Comparison of ENCODE assay signal across 14 cellular contexts in genomic region chrX:134671207-134671750, GRCh38. TPM values are rescaled to one million over a fixed set of nuclear protein-coding genes. Genes with fewer than 3 reads are reported as not detected.
DNase-seq lines count a peak whose midpoint lies in the region; ATAC-seq, FAIRE-seq and TF ChIP-seq lines count a peak whose summit lies in the region.
"Had no signal": no experiment of that assay in that cellular context is flagged by ENCODE, and none has a peak within 500 bp of the region (broad histone marks: within the 10 kb centered on the region; RNA-seq: fewer than 3 reads in every experiment).

No MANE protein-coding gene starts in this region.

- CTCF ChIA-PET in HepG2 (lab: Yijun Ruan, JAX; ENCODE audit: low intra/inter-chr PET ratio, low total read pairs) (no interaction called here), PC-9 (lab: Charles Lee) (no interaction called here)

- peak; percentile 26 for FAIRE-seq in HepG2 (lab: Jason Lieb, UNC)
- FAIRE-seq in GM12891 (lab: Jason Lieb, UNC), result no peak

- H3K9ac ChIP-seq in HepG2 (ENCODE audit: insufficient read depth, low read depth, low read length), result no peak overlapping the region
- no peak overlapping the region for H3K9ac ChIP-seq in fibroblast of lung (ENCODE audit: insufficient read depth, low read length)

- H3K4me3 ChIP-seq in HepG2 (replicated peaks in 1 of 3; ENCODE audit: insufficient read depth in 1 of 3, low read depth in 2 of 3, low read length in 3 of 3), result no peak overlapping the region
- H3K4me3 ChIP-seq in right lobe of liver, result no peak overlapping the region
- no peak overlapping the region for H3K4me3 ChIP-seq in PC-9
- H3K4me3 ChIP-seq in fibroblast of lung (replicated peaks in 1 of 4; ENCODE audit: control extremely low read depth in 1 of 4, insufficient read depth in 1 of 4, low read depth in 3 of 4, low read length in 4 of 4), result no peak overlapping the region
- no peak overlapping the region for H3K4me3 ChIP-seq in upper lobe of left lung
- H3K4me3 ChIP-seq: adrenal gland, thoracic aorta had no signal

- BruUV-seq in HepG2 (replicated peaks; lab: Mats Ljungman, UMichigan) (no TSS peak), PC-9 (replicated peaks; lab: Mats Ljungman, UMichigan) (no TSS peak)

- no peaks in the 10 kb centered on the region for H3K9me2 ChIP-seq in PC-9 (ENCODE audit: insufficient read depth)

- H3K9me3 ChIP-seq in HepG2 (ENCODE audit: low read length) (no peaks in the 10 kb centered on the region), right lobe of liver (no peaks in the 10 kb centered on the region), PC-9 (ENCODE audit: insufficient read depth, low read depth) (no peaks in the 10 kb centered on the region), fibroblast of lung (ENCODE audit: control insufficient read depth, insufficient read depth, low read depth, low read length) (no peaks in the 10 kb centered on the region), upper lobe of left lung (no peaks in the 10 kb centered on the region)
- H3K9me3 ChIP-seq: adrenal gland, thoracic aorta had no signal

- H3K79me2 ChIP-seq in HepG2 (ENCODE audit: insufficient read depth, low read length) (no peaks in the 10 kb centered on the region), PC-9 (ENCODE audit: low read depth) (no peaks in the 10 kb centered on the region), fibroblast of lung (ENCODE audit: control insufficient read depth, insufficient read depth, low read length) (no peaks in the 10 kb centered on the region)

- 10% methylated on average over 8 of the region's 8 CpGs for WGBS in HepG2 (ENCODE audit: low lambda C conversion rate)
- 50% methylated on average over 6 of the region's 8 CpGs for WGBS in right lobe of liver (ENCODE audit: insufficient coverage, low coverage, low lambda C conversion rate, missing lambda C conversion rate)
- WGBS in upper lobe of left lung, 2 donors, result 60 to 74% methylated on average over 8 of the region's 8 CpGs

- no peaks in the 10 kb centered on the region for H3K27me3 ChIP-seq in HepG2 (ENCODE audit: control insufficient read depth in 1 of 2, insufficient read depth in 2 of 2, low read length in 2 of 2)
- no peaks in the 10 kb centered on the region for H3K27me3 ChIP-seq in right lobe of liver
- H3K27me3 ChIP-seq in PC-9 (ENCODE audit: insufficient read depth, low read depth), result no peaks in the 10 kb centered on the region
- no peaks in the 10 kb centered on the region for H3K27me3 ChIP-seq in fibroblast of lung (ENCODE audit: control insufficient read depth, insufficient read depth, low read length)
- H3K27me3 ChIP-seq in upper lobe of left lung, result no peaks in the 10 kb centered on the region

- TF ChIP-seq EP300 in HepG2 (IDR thresholded peaks at IDR 0.05; ENCODE audit: low read depth in 2 of 2, low read length in 2 of 2) (no peak), HepG2 (CRISPR knock-in tag; IDR thresholded peaks at IDR 0.05; ENCODE audit: borderline replicate concordance) (no peak), upper lobe of left lung (IDR thresholded peaks at IDR 0.05) (no peak)

- H3F3A ChIP-seq in PC-9 (ENCODE audit: insufficient read depth, low read depth), result peaks cover 25% of the 10 kb centered on the region

- H3K36me3 ChIP-seq in HepG2 (replicated peaks in 1 of 2; ENCODE audit: control insufficient read depth in 1 of 2, insufficient read depth in 2 of 2, low read length in 2 of 2) (no peaks in the 10 kb centered on the region), right lobe of liver (no peaks in the 10 kb centered on the region), PC-9 (ENCODE audit: low read depth) (no peaks in the 10 kb centered on the region), fibroblast of lung (ENCODE audit: control insufficient read depth, insufficient read depth, low read length) (no peaks in the 10 kb centered on the region), upper lobe of left lung (no peaks in the 10 kb centered on the region)
- H3K36me3 ChIP-seq: adrenal gland, thoracic aorta had no signal

- H3K27ac ChIP-seq in HepG2 (ENCODE audit: extremely low read length, insufficient read depth, low read length) (no peak overlapping the region), right lobe of liver (no peak overlapping the region), PC-9 (peak overlapping the region; percentile 85), fibroblast of lung (ENCODE audit: insufficient read depth, low read length) (peak overlapping the region; percentile 80), upper lobe of left lung (peak overlapping the region in 3 of 4 donors; percentile 2 to 46 (median 40))
- H3K27ac ChIP-seq: adrenal gland had no signal

- H3K4me2 ChIP-seq in HepG2 (ENCODE audit: low read depth, low read length) (no peak overlapping the region), PC-9 (peak overlapping the region; percentile 63), fibroblast of lung (ENCODE audit: extremely low read depth, insufficient read depth, low read length) (no peak overlapping the region)

- DNase-seq in HepG2 (ENCODE audit: low spot score) (no peak), right lobe of liver (no peak), PC-9 (no peak), fibroblast of lung (ENCODE audit: low read depth in 2 of 2) (peak in 1 of 2 donors; percentile 35), upper lobe of left lung (no peak), GM12891 (ENCODE audit: insufficient read length, low spot score) (no peak), DMS153 (lab: John Stamatoyannopoulos, UW) (no peak), DMS 273 (lab: John Stamatoyannopoulos, UW; ENCODE audit: unreplicated experiment) (no peak)
- DNase-seq: adrenal gland, DMS79, NCI-H1048, nucleus accumbens had no signal

- TF ChIP-seq CTCF in HepG2 (CRISPR knock-in tag; IDR thresholded peaks at IDR 0.05) (no peak), right lobe of liver (IDR thresholded peaks at IDR 0.05) (no peak), PC-9 (conservative IDR thresholded peaks at IDR 0.05) (no peak), fibroblast of lung (conservative IDR thresholded peaks at IDR 0.05 in 1 of 2, IDR thresholded peaks at IDR 0.05 in 1 of 2; ENCODE audit: low read depth in 1 of 2, low read length in 2 of 2) (no peak), upper lobe of left lung (IDR thresholded peaks at IDR 0.05) (no peak)

- in situ Hi-C loops in HepG2 (cut with HindIII; ENCODE audit: extremely low pct_ligation_motif_present, low pct_unique_long_range_greater_than_20kb), result no loop called here

- no peak for TF ChIP-seq RAD21 in HepG2 (CRISPR knock-in tag; IDR thresholded peaks at IDR 0.05)

- TF ChIP-seq POLR2A in HepG2 (IDR thresholded peaks at IDR 0.05; ENCODE audit: insufficient read depth in 1 of 2, low read depth in 2 of 2, low read length in 2 of 2), result no peak
- TF ChIP-seq POLR2A in right lobe of liver (IDR thresholded peaks at IDR 0.05), result no peak
- no peak for TF ChIP-seq POLR2A in upper lobe of left lung (IDR thresholded peaks at IDR 0.05)
- no peak for TF ChIP-seq POLR2A in GM12891 (IDR thresholded peaks at IDR 0.05; ENCODE audit: low read depth, low read length)

- POLR2A ChIA-PET in HepG2 (lab: Yijun Ruan, JAX) (no interaction called here), PC-9 (lab: Charles Lee; ENCODE audit: unreplicated experiment) (no interaction called here)

- intact Hi-C loops in HepG2 (cut with micrococcal nuclease; ENCODE audit: unreplicated experiment) (no loop called here), right lobe of liver (cut with DNase I) (no loop called here), PC-9 (cut with micrococcal nuclease; ENCODE audit: unreplicated experiment) (loop anchor here (2.0 kb wide), 1 partner anchor 18 kb away; no protein-coding TSS in a partner anchor)

- ATAC-seq in HepG2 (no peak), right lobe of liver (no peak), upper lobe of left lung (ENCODE audit: low FRiP score in 2 of 2) (no peak)
- ATAC-seq: WTC11 had no signal

- H4K20me1 ChIP-seq in HepG2 (ENCODE audit: insufficient read depth, low read length), result no peaks in the 10 kb centered on the region
- no peaks in the 10 kb centered on the region for H4K20me1 ChIP-seq in PC-9 (ENCODE audit: insufficient read depth)
- H4K20me1 ChIP-seq in fibroblast of lung (ENCODE audit: control insufficient read depth, extremely low read depth, insufficient read depth, low read length), result no peaks in the 10 kb centered on the region

- H3K4me1 ChIP-seq in HepG2 (ENCODE audit: insufficient read depth, low read length), result no peaks in the 10 kb centered on the region
- no peaks in the 10 kb centered on the region for H3K4me1 ChIP-seq in right lobe of liver
- H3K4me1 ChIP-seq in PC-9 (replicated peaks; ENCODE audit: insufficient read depth), result peaks cover 38% of the 10 kb centered on the region
- H3K4me1 ChIP-seq in fibroblast of lung (ENCODE audit: control insufficient read depth, extremely low read depth, insufficient read depth, low read length), result peaks cover 18% of the 10 kb centered on the region
- peaks cover 0 to 12% (median 2%) of the 10 kb centered on the region in 4 donors for H3K4me1 ChIP-seq in upper lobe of left lung
- H3K4me1 ChIP-seq: adrenal gland had no signal

- H2AFZ ChIP-seq in HepG2 (ENCODE audit: low read length), result no peak overlapping the region
- H2AFZ ChIP-seq in PC-9, result no peak overlapping the region
- no peak overlapping the region for H2AFZ ChIP-seq in fibroblast of lung (ENCODE audit: low read length)

RNA-seq across cellular contexts. Expression of gene PLAC1, which starts 13.0 kb away (rescaled TPM):
- 0.40 and 0.69 TPM in 2 replicates for total RNA-seq in HepG2 (2016; rRNA removed; fragmentation: Illumina TruSeq; extraction: Trizol)
- total RNA-seq in HepG2 (2016; cell fraction: cytosol; rRNA removed; fragmentation: Illumina TruSeq; extraction: Trizol; ENCODE audit: low read depth), result not detected in 2 replicates
- total RNA-seq in HepG2 (2016; cell fraction: insoluble cytoplasmic fraction; rRNA removed; fragmentation: Illumina TruSeq; extraction: Trizol), result 0.48 TPM in 1 of 2 replicates, not detected in the other
- not detected in 2 replicates for total RNA-seq in HepG2 (2016; cell fraction: membrane; rRNA removed; fragmentation: Illumina TruSeq; extraction: Trizol)
- total RNA-seq in HepG2 (2016; cell fraction: nucleus; rRNA removed; fragmentation: Illumina TruSeq; extraction: Trizol), result 0.44 and 0.87 TPM in 2 replicates
- 2.7 and 3.2 TPM in 2 replicates for polyA plus RNA-seq in HepG2 (2011; rRNA removed)
- polyA plus RNA-seq in HepG2 (2011; cell fraction: cytosol; rRNA removed), result 1.9 and 2.8 TPM in 2 replicates
- polyA plus RNA-seq in HepG2 (2011; cell fraction: nucleus; rRNA removed), result 0.55 and 1.2 TPM in 2 replicates
- polyA plus RNA-seq in HepG2 (2012), result 1.3 and 2.7 TPM in 2 replicates
- polyA plus RNA-seq in HepG2 (2016; cell fraction: cytosol; fragmentation: Illumina TruSeq; extraction: Trizol; ENCODE audit: low read depth), result not detected in 2 replicates
- polyA plus RNA-seq in HepG2 (2016; cell fraction: insoluble cytoplasmic fraction; fragmentation: Illumina TruSeq; extraction: Trizol; ENCODE audit: low read depth), result 0.22 and 0.28 TPM in 2 replicates
- polyA plus RNA-seq in HepG2 (2016; cell fraction: membrane; fragmentation: Illumina TruSeq; extraction: Trizol; ENCODE audit: low read depth), result not detected in 2 replicates
- 0.97 TPM in 1 of 2 replicates, not detected in the other for polyA plus RNA-seq in HepG2 (2016; cell fraction: nucleus; fragmentation: Illumina TruSeq; extraction: Trizol; ENCODE audit: insufficient read depth, low read depth)
- polyA minus RNA-seq in HepG2 (2011; rRNA and poly(A)+ RNA removed; ENCODE audit: low replicate concordance), result 2.1 and 2.4 TPM in 2 replicates
- polyA minus RNA-seq in HepG2 (2011; cell fraction: cytosol; rRNA and poly(A)+ RNA removed), result 0.89 TPM in 1 of 2 replicates, not detected in the other
- polyA minus RNA-seq in HepG2 (2011; cell fraction: nucleus; rRNA and poly(A)+ RNA removed), result not detected in 2 replicates
- total RNA-seq in right lobe of liver, result not detected
- total RNA-seq in PC-9 (2021), result 0.58 and 2.1 TPM in 2 replicates
- total RNA-seq in fibroblast of lung, result 0.17 and 0.26 TPM in 2 replicates
- 0.22 and 0.26 TPM in 2 replicates for polyA plus RNA-seq in fibroblast of lung
- 0.20 TPM in 1 of 2 replicates, not detected in the other for polyA plus RNA-seq in fibroblast of lung (2012)
- not detected in 2 replicates for polyA minus RNA-seq in fibroblast of lung (ENCODE audit: low replicate concordance)
- total RNA-seq in upper lobe of left lung, result not detected
- 0.14 TPM for polyA plus RNA-seq in GM12891 (2012; ENCODE audit: low read depth, missing spikeins)
- total RNA-seq: adrenal gland, thoracic aorta, WTC11 had no signal
- polyA plus RNA-seq: adrenal gland had no signal

Comparison
In these comparisons a context has a peak if more than half of its experiments do, and no peak if none do; other contexts are left out.
1. H3K27ac ChIP-seq: peak in PC-9 (single experiment), fibroblast of lung (single experiment) and upper lobe of left lung (3 of 4); none in HepG2 (single experiment) and right lobe of liver (0 of 3).